Comparison of ENCODE assay signal across 26 cellular contexts in genomic region chr2:121177905-121178304, GRCh38.
DNase-seq lines count a peak whose midpoint lies in the region; ATAC-seq, FAIRE-seq and TF ChIP-seq lines count a peak whose summit lies in the region.
"Had no signal": no experiment of that assay in that cellular context is flagged by ENCODE, and none has a peak within 500 bp of the region (broad histone marks: within the 10 kb centered on the region; RNA-seq: fewer than 3 reads in every experiment).

No MANE protein-coding gene starts in this region.

- H3K4me3 ChIP-seq in DND-41 (ENCODE audit: low read depth in 1 of 2, low read length in 2 of 2) (no peak overlapping the region), small intestine (ENCODE audit: low read depth in 1 of 2, low read length in 2 of 2) (no peak overlapping the region)
- no peak overlapping the region for H3K4me3 ChIP-seq in Jurkat, Clone E6-1 (ENCODE audit: low read length)
- H3K4me3 ChIP-seq: BLaER1 had no signal

- no peak for TF ChIP-seq CTCF in DND-41 (IDR thresholded peaks at IDR 0.05; ENCODE audit: borderline replicate concordance, extremely low read depth, low read length, poor library complexity, severe bottlenecking)

- DNase-seq in DND-41 (no peak), head of caudate nucleus (peak in 22 of 42 donors; percentile 14 to 76 (median 42)), mesenteric fat pad (ENCODE audit: low spot score) (peak; percentile 39), HuH-7 (ENCODE audit: low spot score) (no peak), SHP77 (lab: John Stamatoyannopoulos, UW) (no peak), small intestine (no peak)
- DNase-seq in Jurkat, Clone E6-1 (ENCODE audit: low read depth, low spot score), result peak; percentile 51
- no peak for DNase-seq in stimulated activated CD4-positive, alpha-beta T cell treated with anti-CD3 and anti-CD28 coated beads, Interleukin-4, amount 100 ng/mL, for 4 hours
- DNase-seq: 8988T; ACHN; BE2C; C1 segment of cervical spinal cord; CD4-positive, alpha-beta memory T cell; CD4-positive, CD25-positive, alpha-beta regulatory T cell; CD8-positive, alpha-beta memory T cell; COR-L47; DMS 273 treated with DMSO at 0.1 percent for 48 hours; DMS153; DMS53; DMS79; GF-D8 had no signal

- no peaks in the 10 kb centered on the region for H3K9me3 ChIP-seq in DND-41 (ENCODE audit: insufficient read depth, low read length, severe bottlenecking)
- H3K9me3 ChIP-seq in small intestine (ENCODE audit: control insufficient read depth, low read depth), result no peaks in the 10 kb centered on the region
- H3K9me3 ChIP-seq: BE2C, BLaER1 had no signal

- FAIRE-seq in small intestine (lab: Jason Lieb, UNC), result no peak
- FAIRE-seq: A204.1, G401.6, GM12891, GM19239 had no signal

- no peaks in the 10 kb centered on the region for H3K36me3 ChIP-seq in DND-41 (ENCODE audit: insufficient read depth, low read length)
- no peaks in the 10 kb centered on the region for H3K36me3 ChIP-seq in small intestine (ENCODE audit: control insufficient read depth in 2 of 2, insufficient read depth in 2 of 2, low read length in 2 of 2)
- H3K36me3 ChIP-seq: BE2C, BLaER1 had no signal

- intact Hi-C loops in head of caudate nucleus (cut with DNase I), result no loop called here

- H3K27ac ChIP-seq in DND-41 (ENCODE audit: low read length), result no peak overlapping the region
- no peak overlapping the region for H3K27ac ChIP-seq in small intestine (ENCODE audit: low read depth in 1 of 2, low read length in 1 of 2)
- H3K27ac ChIP-seq: BLaER1 had no signal

- whole genome bisulfite sequencing in small intestine, 3 donors, result 74 to 95% (median 85%) methylated on average over 1 of the region's 1 CpG

- no peak overlapping the region for H3K9ac ChIP-seq in DND-41 (ENCODE audit: low read depth, low read length)
- H3K9ac ChIP-seq: BLaER1 had no signal

- no peak overlapping the region for H3K4me2 ChIP-seq in DND-41 (ENCODE audit: insufficient read depth, low read length)
- H3K4me2 ChIP-seq: BLaER1 had no signal

- H3K27me3 ChIP-seq in DND-41 (ENCODE audit: insufficient read depth, low read length, poor library complexity) (peaks cover 5% of the 10 kb centered on the region), small intestine (ENCODE audit: control insufficient read depth in 2 of 2, insufficient read depth in 2 of 2, low read length in 2 of 2) (no peaks in the 10 kb centered on the region)
- H3K27me3 ChIP-seq: BE2C, BLaER1 had no signal

- H3K4me1 ChIP-seq in DND-41 (ENCODE audit: insufficient read depth, low read length) (no peaks in the 10 kb centered on the region), small intestine (ENCODE audit: control insufficient read depth in 2 of 2, insufficient read depth in 1 of 2, low read depth in 1 of 2, low read length in 1 of 2) (no peaks in the 10 kb centered on the region)
- H3K4me1 ChIP-seq: BE2C had no signal

- no peaks in the 10 kb centered on the region for H4K20me1 ChIP-seq in DND-41 (ENCODE audit: insufficient read depth, low read length)
- H4K20me1 ChIP-seq: BLaER1 had no signal

- H2AFZ ChIP-seq in DND-41 (ENCODE audit: low read depth, low read length), result no peak overlapping the region

- no peaks in the 10 kb centered on the region for H3K79me2 ChIP-seq in DND-41 (ENCODE audit: insufficient read depth, low read length)

- ATAC-seq in DND-41 (ENCODE audit: insufficient read depth, low read depth), result peak; percentile 57; the same call in 1 of the 3 replicates

Comparison
In these comparisons a context has a peak if more than half of its experiments do, and no peak if none do; other contexts are left out.
1. DNase-seq: peak in Jurkat, Clone E6-1 (single experiment), head of caudate nucleus (22 of 42) and mesenteric fat pad (single experiment); none in DND-41 (single experiment), HuH-7 (single experiment), SHP77 (0 of 2), small intestine (single experiment) and stimulated activated CD4-positive, alpha-beta T cell treated with anti-CD3 and anti-CD28 coated beads, Interleukin-4, amount 100 ng/mL, for 4 hours (0 of 2).